8 cellular contexts compared by ENCODE assay signal in genomic region chr14:21557084-21557901, GRCh38. TPM values are rescaled to one million over a fixed set of nuclear protein-coding genes. Genes with fewer than 3 reads are reported as not detected.
A peak's percentile ranks its signal among the peaks of the same experiment; 100 is the strongest.
DNase-seq lines count a peak whose midpoint lies in the region; ATAC-seq, FAIRE-seq and TF ChIP-seq lines count a peak whose summit lies in the region.

No MANE protein-coding gene starts in this region.

- no peaks in the 10 kb centered on the region for H4K20me1 ChIP-seq in astrocyte (ENCODE audit: insufficient read depth, low read length)

- H3K4me1 ChIP-seq in astrocyte (ENCODE audit: insufficient read depth, low read length) (peaks cover 4% of the 10 kb centered on the region), right cardiac atrium (ENCODE audit: control insufficient read depth, insufficient read depth, low read length) (no peaks in the 10 kb centered on the region), urinary bladder (ENCODE audit: insufficient read depth) (no peaks in the 10 kb centered on the region)

- H3K4me3 ChIP-seq in astrocyte (ENCODE audit: insufficient read depth, low read depth, low read length) = peak overlapping the region; percentile 32
- H3K4me3 ChIP-seq in right cardiac atrium (ENCODE audit: low read length) = peak overlapping the region; percentile 67
- peak overlapping the region; percentile 38 for H3K4me3 ChIP-seq in urinary bladder (ENCODE audit: low read depth, low read length)

- H3K27ac Mint-ChIP-seq in astrocyte (ENCODE audit: unreplicated experiment) = peak overlapping the region; percentile 88

- H3K27me3 ChIP-seq in astrocyte (ENCODE audit: insufficient read depth, low read length) (no peaks in the 10 kb centered on the region), right cardiac atrium (ENCODE audit: control insufficient read depth, insufficient read depth) (no peaks in the 10 kb centered on the region)

- H2AFZ ChIP-seq in astrocyte (ENCODE audit: low read depth, low read length) = peak overlapping the region; percentile 68

- WGBS in right cardiac atrium = 11% methylated on average over 11 of the region's 11 CpGs
- 7% methylated on average over 11 of the region's 11 CpGs for WGBS in urinary bladder

- peak overlapping the region; percentile 83 for H3K4me2 ChIP-seq in astrocyte (ENCODE audit: low read length)

- H3K27ac ChIP-seq in astrocyte (ENCODE audit: low read depth, low read length) = no peak overlapping the region
- peak overlapping the region; percentile 13 for H3K27ac ChIP-seq in right cardiac atrium (ENCODE audit: low read length)
- H3K27ac ChIP-seq in urinary bladder (ENCODE audit: low read depth) = peak overlapping the region; percentile 71

- no peak for FAIRE-seq in astrocyte (lab: Jason Lieb, UNC)

- DNase-seq in activated gamma-delta T cell treated with Interleukin-2 at 50 U/mL for 16 hours (peak; percentile 76), activated gamma-delta T cell (lab: John Stamatoyannopoulos, UW) (no peak), NCI-H146 treated with DMSO at 0.1 percent for 48 hours (lab: John Stamatoyannopoulos, UW; ENCODE audit: unreplicated experiment) (peak; percentile 92), T-helper 2 cell (peak in 4 of 5 experiments; percentile 51 to 81 (median 57)), astrocyte (ENCODE audit: low read depth) (peak; percentile 65), right cardiac atrium (peak; percentile 61 to 87 (median 81)), pulmonary artery endothelial cell (ENCODE audit: low read depth, low spot score) (peak; percentile 56)

- no peaks in the 10 kb centered on the region for H3K9me3 Mint-ChIP-seq in astrocyte (ENCODE audit: unreplicated experiment)

- H3K36me3 Mint-ChIP-seq in astrocyte (ENCODE audit: low read depth, unreplicated experiment) = peaks cover 2% of the 10 kb centered on the region

- intact Hi-C loops in right cardiac atrium (cut with DNase I) = loop anchor here in 2 of 4 donors (10.0 kb wide), 2 partner anchors 52 to 102 kb away; partner anchors contain the start of gene CHD8 (in 1 of the 2)

- H3K27me3 Mint-ChIP-seq in astrocyte (ENCODE audit: low read depth, unreplicated experiment) = no peaks in the 10 kb centered on the region

- H3K9me3 ChIP-seq in astrocyte (ENCODE audit: insufficient read depth, low read depth, low read length) (no peaks in the 10 kb centered on the region), right cardiac atrium (ENCODE audit: control insufficient read depth, low read length) (no peaks in the 10 kb centered on the region)

- peak; percentile 86 to 88 for ATAC-seq in right cardiac atrium

- peaks cover 2% of the 10 kb centered on the region for H3K4me1 Mint-ChIP-seq in astrocyte (ENCODE audit: low read depth, unreplicated experiment)

- H3K79me2 ChIP-seq in astrocyte (ENCODE audit: insufficient read depth, low read length) = no peaks in the 10 kb centered on the region

- peak overlapping the region; percentile 18 for H3K4me3 Mint-ChIP-seq in astrocyte (ENCODE audit: unreplicated experiment)

- H3K36me3 ChIP-seq in astrocyte (ENCODE audit: insufficient read depth, low read length) (no peaks in the 10 kb centered on the region), urinary bladder (ENCODE audit: insufficient read depth) (no peaks in the 10 kb centered on the region)

- peak; percentile 77 for TF ChIP-seq CTCF in astrocyte (IDR thresholded peaks at IDR 0.05; ENCODE audit: insufficient read depth, low read depth, low read length)

- H3K9ac ChIP-seq in astrocyte (ENCODE audit: low read length) = peak overlapping the region; percentile 38

RNA-seq across cellular contexts. Expression of gene OR10G3, which starts 22.6 kb away (rescaled TPM):
- total RNA-seq in astrocyte (not detected in 2 replicates), right cardiac atrium (not detected), pulmonary artery endothelial cell (not detected in 2 replicates), urinary bladder (not detected)
- polyA plus RNA-seq in right cardiac atrium (not detected), urinary bladder (not detected)

RNA-seq across cellular contexts. Expression of gene SALL2, which starts 31.1 kb away (rescaled TPM):
- total RNA-seq in astrocyte (28.3 and 34.5 TPM in 2 replicates), right cardiac atrium (10 to 100 TPM in 3 of 4 donors, 1 to 10 TPM in 1; 6.8 to 16.1 (median 12.0) TPM), pulmonary artery endothelial cell (0.79 and 0.95 TPM in 2 replicates), urinary bladder (6.4 TPM)
- polyA plus RNA-seq in right cardiac atrium (4.0 TPM), urinary bladder (11.9 TPM)

RNA-seq across cellular contexts. Expression of gene METTL3, which starts 46.2 kb away (rescaled TPM):
- total RNA-seq in astrocyte (40.0 and 44.0 TPM in 2 replicates), right cardiac atrium (10 to 100 TPM; 25.8 to 30.3 (median 28.1) TPM), pulmonary artery endothelial cell (56.0 and 87.3 TPM in 2 replicates), urinary bladder (64.4 TPM)
- polyA plus RNA-seq in right cardiac atrium (25.5 TPM), urinary bladder (36.0 TPM)
